In genomic region chr13:99086869-99087129, GRCh38 we compare ENCODE assay signal across 8 cellular contexts.
DNase-seq lines count a peak whose midpoint lies in the region; ATAC-seq and TF ChIP-seq lines count a peak whose summit lies in the region.

No MANE protein-coding gene starts in this region.

- H3K4me1 Mint-ChIP-seq in MCF 10A (ENCODE audit: insufficient read depth, unreplicated experiment), result peaks cover 21% of the 10 kb centered on the region
- H3K4me1 Mint-ChIP-seq in stimulated activated naive CD8-positive, alpha-beta T cell treated with anti-CD3 and anti-CD28 coated beads, Interleukin-15, amount 100 ng/mL, for 72 hours, result peaks cover 29% of the 10 kb centered on the region

- TF ChIP-seq CTCF in MCF 10A (IDR thresholded peaks at IDR 0.05; ENCODE audit: unreplicated experiment) (no peak), lower lobe of right lung (IDR thresholded peaks at IDR 0.05) (no peak)

- H3K9me3 ChIP-seq in lower lobe of right lung, result no peaks in the 10 kb centered on the region

- CTCF ChIA-PET in MCF 10A (lab: Yijun Ruan, JAX), result interaction anchor here (0.6 to 1.9 kb wide), 3 partner anchors 26 to 179 kb away, joined by 3 to 14 read pairs (median 4); no protein-coding TSS in a partner anchor

- H3K36me3 ChIP-seq in lower lobe of right lung, result no peaks in the 10 kb centered on the region

- H3K27ac Mint-ChIP-seq in MCF 10A (ENCODE audit: low read depth, unreplicated experiment), result no peak overlapping the region
- H3K27ac Mint-ChIP-seq in stimulated activated naive CD8-positive, alpha-beta T cell treated with anti-CD3 and anti-CD28 coated beads, Interleukin-15, amount 100 ng/mL, for 72 hours, result peak overlapping the region in 1 of 2 donors; percentile 99

- H3K36me3 Mint-ChIP-seq in MCF 10A (ENCODE audit: insufficient read depth, unreplicated experiment), result no peaks in the 10 kb centered on the region

- peak overlapping the region; percentile 74 for H3K4me3 ChIP-seq in lower lobe of right lung

- ATAC-seq in GM18867 (IDR thresholded peaks at IDR 0.05; ENCODE audit: unreplicated experiment) (peak; percentile 17), HG02852 (IDR thresholded peaks at IDR 0.05; ENCODE audit: unreplicated experiment) (peak; percentile 11), lower lobe of right lung (peak in 1 of 2 donors; percentile 39)
- ATAC-seq in stimulated activated naive CD8-positive, alpha-beta T cell treated with anti-CD3 and anti-CD28 coated beads, Interleukin-15, amount 100 ng/mL, for 72 hours, result peak; percentile 35

- DNase-seq in SHP77 treated with DMSO at 0.1 percent for 48 hours (lab: John Stamatoyannopoulos, UW) (peak; percentile 24), MCF 10A (ENCODE audit: unreplicated experiment) (no peak), lower lobe of right lung (peak; percentile 69), glomerular visceral epithelial cell (ENCODE audit: extremely low spot score) (no peak), NCI-H446 treated with DMSO at 0.1 percent for 48 hours (lab: John Stamatoyannopoulos, UW) (no peak)
- peak; percentile 62 to 71 for DNase-seq in stimulated activated naive CD8-positive, alpha-beta T cell treated with anti-CD3 and anti-CD28 coated beads, Interleukin-15, amount 100 ng/mL, for 72 hours

- peak overlapping the region; percentile 98 for H3K4me3 Mint-ChIP-seq in MCF 10A (ENCODE audit: unreplicated experiment)
- H3K4me3 Mint-ChIP-seq in stimulated activated naive CD8-positive, alpha-beta T cell treated with anti-CD3 and anti-CD28 coated beads, Interleukin-15, amount 100 ng/mL, for 72 hours, result peak overlapping the region; percentile 95 to 100

- H3K4me1 ChIP-seq in lower lobe of right lung, result peaks cover 22% of the 10 kb centered on the region

- no peaks in the 10 kb centered on the region for H3K27me3 Mint-ChIP-seq in MCF 10A (ENCODE audit: insufficient read depth, unreplicated experiment)
- no peaks in the 10 kb centered on the region for H3K27me3 Mint-ChIP-seq in stimulated activated naive CD8-positive, alpha-beta T cell treated with anti-CD3 and anti-CD28 coated beads, Interleukin-15, amount 100 ng/mL, for 72 hours

- intact Hi-C loops in MCF 10A (cut with micrococcal nuclease), result loop anchor here (1.0 to 5.0 kb wide), 5 partner anchors 40 to 194 kb away; no protein-coding TSS in a partner anchor
- intact Hi-C loops in lower lobe of right lung (cut with DNase I), result no loop called here

- peak overlapping the region; percentile 93 for H3K27ac ChIP-seq in lower lobe of right lung

- no peaks in the 10 kb centered on the region for H3K9me3 Mint-ChIP-seq in MCF 10A (ENCODE audit: unreplicated experiment)
- no peaks in the 10 kb centered on the region for H3K9me3 Mint-ChIP-seq in stimulated activated naive CD8-positive, alpha-beta T cell treated with anti-CD3 and anti-CD28 coated beads, Interleukin-15, amount 100 ng/mL, for 72 hours

- BruUV-seq in MCF 10A (replicated peaks; lab: Mats Ljungman, UMichigan), result no TSS peak

- peaks cover 5% of the 10 kb centered on the region for H3K27me3 ChIP-seq in lower lobe of right lung (ENCODE audit: low read depth)

- POLR2A ChIA-PET in MCF 10A (lab: Yijun Ruan, JAX), result interaction anchor here (0.6 to 5.1 kb wide), 21 partner anchors 13 to 1653 kb away, joined by 3 to 80 read pairs (median 4); partner anchors contain the start of genes RAP2A and UBAC2

Comparison
In these comparisons a context has a peak if more than half of its experiments do, and no peak if none do; other contexts are left out.
1. DNase-seq: peak in SHP77 treated with DMSO at 0.1 percent for 48 hours (single experiment), lower lobe of right lung (single experiment) and stimulated activated naive CD8-positive, alpha-beta T cell treated with anti-CD3 and anti-CD28 coated beads, Interleukin-15, amount 100 ng/mL, for 72 hours (2 of 2); none in MCF 10A (single experiment), glomerular visceral epithelial cell (single experiment) and NCI-H446 treated with DMSO at 0.1 percent for 48 hours (single experiment).